Comparison of ENCODE assay signal across 25 cellular contexts in the genomic region with DNA sequence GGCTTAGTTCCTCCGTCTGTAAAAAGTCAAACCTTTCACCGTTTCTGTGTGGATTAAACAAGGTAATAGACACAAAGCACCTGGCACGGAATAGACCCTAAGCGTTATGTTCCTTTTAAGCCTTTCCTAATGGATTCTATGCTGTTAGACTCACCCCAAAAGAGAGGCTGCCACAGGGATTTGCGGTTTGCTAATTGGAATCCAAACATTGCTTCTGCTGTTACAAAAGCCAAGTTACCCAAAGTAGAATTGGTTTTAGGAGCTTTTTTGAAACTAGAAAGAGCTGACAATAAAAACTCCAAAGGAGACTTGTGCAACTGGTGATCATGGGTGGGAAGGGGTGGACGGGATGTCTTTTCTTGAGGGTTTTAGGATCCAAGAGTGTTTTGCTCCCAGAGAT.
"Had no signal": no experiment of that assay in that cellular context is flagged by ENCODE, and none has a peak within 500 bp of the region (broad histone marks: within the 10 kb centered on the region; RNA-seq: fewer than 3 reads in every experiment).

No MANE protein-coding gene starts in this region.

- DNase-seq: activated CD4-positive, alpha-beta T cell treated with anti-CD3 and anti-CD28 coated beads for 48 hours; activated CD4-positive, alpha-beta T cell treated with anti-CD3 and anti-CD28 coated beads, Interleukin-2, amount 50 U/mL, for 48 hours; activated CD8-positive, alpha-beta memory T cell treated with anti-CD3 and anti-CD28 coated beads, Interleukin-2, amount 50 U/mL, for 4 hours; activated effector memory CD4-positive, alpha-beta T cell treated with anti-CD3 and anti-CD28 coated beads, Interleukin-2, amount 50 U/mL, for 16 hours; activated naive CD4-positive, alpha-beta T cell treated with anti-CD3 and anti-CD28 coated beads, Interleukin-2, amount 10 ng/mL, durations not matched to agents 7 days and 5 days; activated naive CD8-positive, alpha-beta T cell treated with anti-CD3 and anti-CD28 coated beads, Interleukin-2, amount 10 ng/mL, durations not matched to agents 7 days and 5 days; activated T-cell treated with anti-CD3 and anti-CD28 coated beads, Interleukin-2, amount 50 U/mL, for 1 hour; amniotic stem cell; central memory CD4-positive, alpha-beta T cell; foreskin melanocyte; kidney glomerular epithelial cell; left lung; lower lobe of right lung; mesenchymal stem cell; natural killer cell; right lobe of liver; stimulated activated CD4-positive, alpha-beta T cell treated with anti-CD3 and anti-CD28 coated beads, Interleukin-2, amount 100 ng/mL, for 48 hours; stimulated activated naive CD8-positive, alpha-beta T cell treated with anti-CD3 and anti-CD28 coated beads, Interleukin-15, Interleukin-2, amounts not matched to agents 100 U/mL and 50 U/mL, for 24 hours; T-helper 9 cell; testis; uterus had no signal

- H3K36me3 ChIP-seq: left lung, lower lobe of right lung, right lobe of liver, uterus had no signal

- H3K9me3 Mint-ChIP-seq: activated naive CD4-positive, alpha-beta T cell treated with anti-CD3 and anti-CD28 coated beads, Interleukin-2, amount 10 ng/mL, durations not matched to agents 7 days and 5 days; activated naive CD8-positive, alpha-beta T cell treated with anti-CD3 and anti-CD28 coated beads, Interleukin-2, amount 10 ng/mL, durations not matched to agents 7 days and 5 days; T-helper 1 cell treated with Interleukin-12 subunit alpha and Interleukin-12 subunit beta and Interleukin-4 antibody, amounts not matched to agents 30 μg/mL and 1 μg/mL, for 36 hours; type B pancreatic cell had no signal

- H3K9me3 ChIP-seq: left lung, lower lobe of right lung, right lobe of liver, testis had no signal

- ATAC-seq: left lung; lower lobe of right lung; natural killer cell; right lobe of liver; stimulated activated naive CD8-positive, alpha-beta T cell treated with anti-CD3 and anti-CD28 coated beads, Interleukin-15, Interleukin-2, amounts not matched to agents 100 U/mL and 50 U/mL, for 24 hours had no signal

- H3K4me3 Mint-ChIP-seq: activated naive CD4-positive, alpha-beta T cell treated with anti-CD3 and anti-CD28 coated beads, Interleukin-2, amount 10 ng/mL, durations not matched to agents 7 days and 5 days; activated naive CD8-positive, alpha-beta T cell treated with anti-CD3 and anti-CD28 coated beads, Interleukin-2, amount 10 ng/mL, durations not matched to agents 7 days and 5 days; activated T-helper 1 cell treated with anti-CD3 and anti-CD28 coated beads, Interleukin-12 subunit alpha, Interleukin-12 subunit beta, Interleukin-2, Interleukin-4 antibody, amounts not matched to agents 30 ng/mL and 10 ng/mL and 1 ng/mL, durations not matched to agents 14 hours and 24 hours and 36 hours; natural killer cell; T-helper 1 cell treated with Interleukin-12 subunit alpha and Interleukin-12 subunit beta and Interleukin-4 antibody, amounts not matched to agents 30 μg/mL and 1 μg/mL, for 36 hours; type B pancreatic cell had no signal

- H3K27ac ChIP-seq: left lung, lower lobe of right lung, right lobe of liver, testis, uterus, VCaP had no signal

- H3K36me3 Mint-ChIP-seq: activated naive CD4-positive, alpha-beta T cell treated with anti-CD3 and anti-CD28 coated beads, Interleukin-2, amount 10 ng/mL, durations not matched to agents 7 days and 5 days; activated naive CD8-positive, alpha-beta T cell treated with anti-CD3 and anti-CD28 coated beads, Interleukin-2, amount 10 ng/mL, durations not matched to agents 7 days and 5 days; natural killer cell; type B pancreatic cell had no signal

- H3K27ac Mint-ChIP-seq: activated naive CD4-positive, alpha-beta T cell treated with anti-CD3 and anti-CD28 coated beads, Interleukin-2, amount 10 ng/mL, durations not matched to agents 7 days and 5 days; activated naive CD8-positive, alpha-beta T cell treated with anti-CD3 and anti-CD28 coated beads, Interleukin-2, amount 10 ng/mL, durations not matched to agents 7 days and 5 days; T-helper 1 cell treated with Interleukin-12 subunit alpha and Interleukin-12 subunit beta and Interleukin-4 antibody, amounts not matched to agents 30 μg/mL and 1 μg/mL, for 36 hours; type B pancreatic cell had no signal

- H3K4me3 ChIP-seq: left lung, lower lobe of right lung, right lobe of liver, testis, uterus had no signal

- H3K27me3 ChIP-seq: right lobe of liver, testis had no signal

- H3K4me1 ChIP-seq: left lung, right lobe of liver, uterus had no signal
